ENCODE assay signal across 26 cellular contexts in genomic region chr10:91000470-91000869, GRCh38.
DNase-seq lines count a peak whose midpoint lies in the region; ATAC-seq and TF ChIP-seq lines count a peak whose summit lies in the region.
"Had no signal": no experiment of that assay in that cellular context is flagged by ENCODE, and none has a peak within 500 bp of the region (broad histone marks: within the 10 kb centered on the region; RNA-seq: fewer than 3 reads in every experiment).

No MANE protein-coding gene starts in this region.

- H3K4me3 Mint-ChIP-seq in memory B cell (no peak overlapping the region), H9 (no peak overlapping the region)
- no peak overlapping the region for H3K4me3 Mint-ChIP-seq in activated naive CD4-positive, alpha-beta T cell treated with anti-CD3 and anti-CD28 coated beads, Interleukin-2, amount 10 ng/mL, durations not matched to agents 7 days and 5 days
- H3K4me3 Mint-ChIP-seq: CD8-positive, alpha-beta memory T cell; GM23338 had no signal

- peaks cover 3% of the 10 kb centered on the region for H3K36me3 Mint-ChIP-seq in memory B cell
- H3K36me3 Mint-ChIP-seq in H9 (ENCODE audit: insufficient read depth in 1 of 3, low read depth in 3 of 3) = no peaks in the 10 kb centered on the region
- H3K36me3 Mint-ChIP-seq in activated naive CD4-positive, alpha-beta T cell treated with anti-CD3 and anti-CD28 coated beads, Interleukin-2, amount 10 ng/mL, durations not matched to agents 7 days and 5 days = no peaks in the 10 kb centered on the region
- H3K36me3 Mint-ChIP-seq: CD8-positive, alpha-beta memory T cell had no signal

- CTCF ChIA-PET in activated naive CD4-positive, alpha-beta T cell treated with anti-CD3 and anti-CD28 coated beads, Interleukin-2, amount 10 ng/mL, durations not matched to agents 7 days and 5 days (lab: Charles Lee) = interaction anchor here (0.9 to 1.3 kb wide), 3 partner anchors 12 to 251 kb away, joined by 3 to 5 read pairs (median 4); no protein-coding TSS in a partner anchor

- peaks cover 27% of the 10 kb centered on the region for H3K4me1 Mint-ChIP-seq in memory B cell
- no peaks in the 10 kb centered on the region for H3K4me1 Mint-ChIP-seq in H9
- peaks cover 3% of the 10 kb centered on the region for H3K4me1 Mint-ChIP-seq in activated naive CD4-positive, alpha-beta T cell treated with anti-CD3 and anti-CD28 coated beads, Interleukin-2, amount 10 ng/mL, durations not matched to agents 7 days and 5 days
- H3K4me1 Mint-ChIP-seq: CD8-positive, alpha-beta memory T cell; GM23338 had no signal

- H3K27me3 ChIP-seq in right cardiac atrium (ENCODE audit: control insufficient read depth, insufficient read depth) (no peaks in the 10 kb centered on the region), heart right ventricle (no peaks in the 10 kb centered on the region), H9 (ENCODE audit: insufficient read depth, low read length) (no peaks in the 10 kb centered on the region; the same call in 1 of the 2 replicates)

- H3K4me2 ChIP-seq in H9 (ENCODE audit: insufficient read depth, insufficient read length, low read length) = no peak overlapping the region
- H3K4me2 ChIP-seq: GM23338 had no signal

- intact Hi-C loops in right cardiac atrium (cut with DNase I) = loop anchor here in 2 of 4 donors (10.0 kb wide), 2 partner anchors 244 to 254 kb away; no protein-coding TSS in a partner anchor
- intact Hi-C loops in heart right ventricle (cut with DNase I) = no loop called here

- H2BK12ac ChIP-seq in H9 (ENCODE audit: insufficient read length, low read depth, low read length) = no peak overlapping the region

- no peaks in the 10 kb centered on the region for H4K20me1 ChIP-seq in H9 (ENCODE audit: control insufficient read depth, insufficient read depth, insufficient read length)

- no peak overlapping the region for H3K4ac ChIP-seq in H9 (ENCODE audit: low read depth, low read length)

- H3K4me3 ChIP-seq in right cardiac atrium (ENCODE audit: low read length) = no peak overlapping the region
- no peak overlapping the region for H3K4me3 ChIP-seq in heart right ventricle
- H3K4me3 ChIP-seq: GM23338 had no signal

- no peak overlapping the region for H3K18ac ChIP-seq in H9 (ENCODE audit: insufficient read length, low read depth, low read length)

- H3K14ac ChIP-seq in H9 (ENCODE audit: insufficient read depth, low read length) = no peak overlapping the region

- 80% methylated on average over 6 of the region's 6 CpGs for WGBS in right cardiac atrium
- 87 to 97% methylated on average over 6 of the region's 6 CpGs for WGBS in heart right ventricle, 2 donors
- no CpG with 5 or more reads among the region's 6 CpGs for WGBS in H9 (ENCODE audit: extremely low coverage, insufficient read length, low lambda C conversion rate)

- H2BK20ac ChIP-seq in H9 (ENCODE audit: low read depth, low read length, poor library complexity, severe bottlenecking) = no peak overlapping the region

- H3K27ac ChIP-seq in right cardiac atrium (ENCODE audit: low read length) (peak overlapping the region; percentile 63), heart right ventricle (no peak overlapping the region), KOPT-K1 (ENCODE audit: low read depth, low read length, poor library complexity, severe bottlenecking) (peak overlapping the region; percentile 42), H9 (ENCODE audit: insufficient read length, low read depth, low read length) (no peak overlapping the region)
- H3K27ac ChIP-seq: C4-2B, HL-60 had no signal

- TF ChIP-seq CTCF in heart right ventricle (IDR thresholded peaks at IDR 0.05) (no peak), H9 (conservative IDR thresholded peaks at IDR 0.05) (no peak)

- H3K23ac ChIP-seq in H9 (ENCODE audit: insufficient read length, low read depth, low read length) = no peak overlapping the region

- no peak overlapping the region for H4K8ac ChIP-seq in H9 (replicated peaks; ENCODE audit: insufficient read length, low read depth, low read length)

- no peak overlapping the region for H4K91ac ChIP-seq in H9 (ENCODE audit: insufficient read length, low read depth, low read length)

- H3K27me3 Mint-ChIP-seq in memory B cell = no peaks in the 10 kb centered on the region
- H3K27me3 Mint-ChIP-seq in H9 (ENCODE audit: low read depth) = peaks cover 26% of the 10 kb centered on the region
- peaks cover 11% of the 10 kb centered on the region for H3K27me3 Mint-ChIP-seq in activated naive CD4-positive, alpha-beta T cell treated with anti-CD3 and anti-CD28 coated beads, Interleukin-2, amount 10 ng/mL, durations not matched to agents 7 days and 5 days

- H3K27ac Mint-ChIP-seq in memory B cell (peak overlapping the region; percentile 92), H9 (peak overlapping the region in 1 of 3 experiments; percentile 8; a peak in 1 of 7 replicates)
- H3K27ac Mint-ChIP-seq in activated naive CD4-positive, alpha-beta T cell treated with anti-CD3 and anti-CD28 coated beads, Interleukin-2, amount 10 ng/mL, durations not matched to agents 7 days and 5 days = no peak overlapping the region
- H3K27ac Mint-ChIP-seq: GM23338 had no signal

- H3K36me3 ChIP-seq in heart right ventricle (no peaks in the 10 kb centered on the region), KOPT-K1 (ENCODE audit: insufficient read depth, low read length) (peaks cover 11% of the 10 kb centered on the region)

- no peaks in the 10 kb centered on the region for H3K9me3 ChIP-seq in right cardiac atrium (ENCODE audit: control insufficient read depth, low read length)
- no peaks in the 10 kb centered on the region for H3K9me3 ChIP-seq in heart right ventricle
- H3K9me3 ChIP-seq in KOPT-K1 (ENCODE audit: insufficient read depth, low read length, poor library complexity, severe bottlenecking) = peaks cover 9% of the 10 kb centered on the region
- no peaks in the 10 kb centered on the region for H3K9me3 ChIP-seq in H9 (ENCODE audit: control insufficient read depth, low read depth, low read length)

- H3K4me1 ChIP-seq in right cardiac atrium (ENCODE audit: control insufficient read depth, insufficient read depth, low read length) = peaks cover 2% of the 10 kb centered on the region
- peaks cover 0 to 9% (median 0%) of the 10 kb centered on the region in 9 donors for H3K4me1 ChIP-seq in heart right ventricle
- no peaks in the 10 kb centered on the region for H3K4me1 ChIP-seq in H9 (ENCODE audit: insufficient read depth, low read length)

- DNase-seq in right cardiac atrium = no peak
- no peak for DNase-seq in heart right ventricle
- DNase-seq in memory B cell (ENCODE audit: low spot score in 2 of 2) = no peak
- no peak for DNase-seq in H9
- DNase-seq in activated naive CD4-positive, alpha-beta T cell treated with anti-CD3 and anti-CD28 coated beads, Interleukin-2, amount 10 ng/mL, durations not matched to agents 7 days and 5 days = no peak
- DNase-seq: AML-193; Calu3; CD8-positive, alpha-beta memory T cell; DMS153; HCEC 1CT; KG1; MV-4-11; NCI-H1105 treated with DMSO at 0.1 percent for 48 hours; NCI-H2081; NCI-H2171 treated with DMSO at 0.1 percent for 48 hours; NCI-H524 treated with DMSO at 0.1 percent for 48 hours; NCI-H82; RPMI8226; SHP77 treated with DMSO at 0.1 percent for 48 hours had no signal

- no peaks in the 10 kb centered on the region for H3K79me2 ChIP-seq in H9 (ENCODE audit: insufficient read depth, low read length)

- no peak overlapping the region for H4K5ac ChIP-seq in H9 (ENCODE audit: insufficient read length, low read depth, low read length)

- H3K79me1 ChIP-seq in H9 (ENCODE audit: insufficient read depth, low read depth, low read length, poor library complexity, severe bottlenecking) = no peaks in the 10 kb centered on the region

- H2BK120ac ChIP-seq in H9 (ENCODE audit: low read depth, low read length, poor library complexity, severe bottlenecking) = no peak overlapping the region

- H3K9me3 Mint-ChIP-seq in memory B cell (peaks cover 2% of the 10 kb centered on the region), H9 (no peaks in the 10 kb centered on the region; a peak in 1 of 5 replicates)
- no peaks in the 10 kb centered on the region for H3K9me3 Mint-ChIP-seq in activated naive CD4-positive, alpha-beta T cell treated with anti-CD3 and anti-CD28 coated beads, Interleukin-2, amount 10 ng/mL, durations not matched to agents 7 days and 5 days
- H3K9me3 Mint-ChIP-seq: CD8-positive, alpha-beta memory T cell; GM23338 had no signal

- no peak overlapping the region for H3K9ac ChIP-seq in H9 (ENCODE audit: extremely low read depth, insufficient read length, low read length)

- no peak overlapping the region for H3T11ph ChIP-seq in H9 (ENCODE audit: low read length)

- H2BK15ac ChIP-seq in H9 (ENCODE audit: low read depth, low read length) = no peak overlapping the region

- H3K23me2 ChIP-seq in H9 (ENCODE audit: insufficient read length, low read depth, low read length, poor library complexity, severe bottlenecking) = no peaks in the 10 kb centered on the region

- H3K56ac ChIP-seq in H9 (ENCODE audit: insufficient read length, low read depth, low read length) = no peak overlapping the region

- no peak overlapping the region for H2AK5ac ChIP-seq in H9 (ENCODE audit: insufficient read length, low read length)

- H2BK5ac ChIP-seq in H9 (ENCODE audit: insufficient read length, low read length) = no peak overlapping the region

- H2AFZ ChIP-seq in H9 (ENCODE audit: low read length) = no peak overlapping the region
- H2AFZ ChIP-seq: GM23338 had no signal

- peak in 1 of 2 donors; percentile 32 for ATAC-seq in right cardiac atrium
- ATAC-seq in heart right ventricle = no peak
- no peak for ATAC-seq in memory B cell (ENCODE audit: low read depth)
- ATAC-seq in GM21515 (IDR thresholded peaks at IDR 0.05; ENCODE audit: unreplicated experiment) = no peak
- ATAC-seq: GM23338, HepG2, SK-N-SH treated with all-trans-retinoic acid at 6 μM for 48 hours had no signal

Comparison
In these comparisons a context has a peak if more than half of its experiments do, and no peak if none do; other contexts are left out.
1. H3K27ac ChIP-seq: peak in right cardiac atrium (single experiment) and KOPT-K1 (single experiment); none in heart right ventricle (0 of 10) and H9 (single experiment).